Comparison of ENCODE assay signal across 29 cellular contexts in the genomic region with DNA sequence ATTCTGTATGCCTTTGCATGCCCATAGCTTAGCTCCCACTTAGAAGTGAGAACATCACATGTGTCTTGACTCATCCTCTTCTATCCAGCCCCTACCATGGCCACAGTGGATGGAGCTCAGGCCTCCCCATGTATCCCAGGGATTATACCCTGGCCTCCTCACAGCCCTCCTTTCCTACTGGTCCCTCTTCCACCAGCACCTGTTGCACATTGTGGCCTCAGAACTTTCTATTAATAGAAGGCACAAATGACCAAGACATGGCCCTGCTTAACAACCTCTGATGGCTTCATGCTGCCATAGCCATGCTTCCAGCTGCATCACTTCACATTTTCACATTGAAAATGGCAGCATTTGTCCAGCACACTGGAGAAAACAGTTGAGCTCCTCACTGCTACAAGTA.
"Had no signal": no experiment of that assay in that cellular context is flagged by ENCODE, and none has a peak within 500 bp of the region (broad histone marks: within the 10 kb centered on the region; RNA-seq: fewer than 3 reads in every experiment).

No MANE protein-coding gene starts in this region.

- H3K36me3 ChIP-seq: adrenal gland, cardiac muscle cell, colonic mucosa, esophagus squamous epithelium, WERI-Rb-1 had no signal

- H3K4me1 ChIP-seq: adrenal gland, body of pancreas, colonic mucosa, esophagus squamous epithelium had no signal

- H3K27me3 ChIP-seq: adrenal gland, body of pancreas, cardiac muscle cell, colonic mucosa, esophagus squamous epithelium had no signal

- H3K4me3 ChIP-seq: adrenal gland, body of pancreas, cardiac muscle cell, colonic mucosa, esophagus squamous epithelium had no signal

- H3K9me3 ChIP-seq: adrenal gland, body of pancreas, colonic mucosa, esophagus squamous epithelium had no signal

- ATAC-seq: activated CD4-positive, CD25-positive, alpha-beta regulatory T cell treated with anti-CD3 and anti-CD28 coated beads, Interleukin-2, amount 50 U/mL, for 24 hours; activated CD8-positive, alpha-beta T cell treated with anti-CD3 and anti-CD28 coated beads for 36 hours; activated naive CD8-positive, alpha-beta T cell treated with anti-CD3 and anti-CD28 coated beads, Interleukin-2, amount 50 U/mL, for 24 hours; activated T-cell treated with anti-CD3 and anti-CD28 coated beads, Interleukin-2, amount 50 U/mL, for 4 hours; activated T-helper 17 cell treated with anti-CD3 and anti-CD28 coated beads, Interleukin-2, amount 50 U/mL, for 72 hours; body of pancreas had no signal

- DNase-seq: activated B cell treated with CpG ODN at 0.5 μM for 24 hours; activated CD4-positive, alpha-beta T cell treated with anti-CD3 and anti-CD28 coated beads for 48 hours; activated CD4-positive, alpha-beta T cell treated with anti-CD3 and anti-CD28 coated beads, Interleukin-2, amount 50 U/mL, for 1 hour; activated CD4-positive, alpha-beta T cell treated with anti-CD3 and anti-CD28 coated beads, Interleukin-2, amount 50 U/mL, for 48 hours; activated CD8-positive, alpha-beta memory T cell treated with anti-CD3 and anti-CD28 coated beads for 24 hours; activated CD8-positive, alpha-beta T cell treated with anti-CD3 and anti-CD28 coated beads for 36 hours; activated effector memory CD4-positive, alpha-beta T cell treated with anti-CD3 and anti-CD28 coated beads, Interleukin-2, amount 50 U/mL, for 16 hours; activated naive CD4-positive, alpha-beta T cell treated with anti-CD3 and anti-CD28 coated beads for 36 hours; activated naive CD8-positive, alpha-beta T cell treated with anti-CD3 and anti-CD28 coated beads for 36 hours; activated naive CD8-positive, alpha-beta T cell treated with anti-CD3 and anti-CD28 coated beads, Interleukin-2, amount 50 U/mL, for 24 hours; activated T-cell treated with anti-CD3 and anti-CD28 coated beads, Interleukin-2, amount 50 U/mL, for 4 hours; adrenal gland; amygdala; aorta; body of pancreas; central memory CD4-positive, alpha-beta T cell; cerebellar nuclear complex; colonic mucosa; effector CD8-positive, alpha-beta T cell; esophagus squamous epithelium; foreskin melanocyte; T-helper 2 cell; WERI-Rb-1 had no signal

- H3K27ac ChIP-seq: adrenal gland, body of pancreas, cardiac muscle cell, colonic mucosa, epithelial cell of prostate, esophagus squamous epithelium, WERI-Rb-1 had no signal

- FAIRE-seq: endometrium, endothelial cell of umbilical vein had no signal
